Comparison of ENCODE assay signal across 1 cellular context in genomic region chr14:58151264-58151700, GRCh38.
TF ChIP-seq lines count a peak whose summit lies in the region.

No MANE protein-coding gene starts in this region.

TF ChIP-seq in K562, 482 proteins besides CTCF, POLR2A, EP300 and RAD21 (continued from another document):
- TF ChIP-seq THRB (CRISPR knock-in tag; conservative IDR thresholded peaks at IDR 0.05) (no peak), ZNF282 (CRISPR knock-in tag; IDR thresholded peaks at IDR 0.05) (no peak), CC2D1A (IDR thresholded peaks at IDR 0.05) (no peak), UBTF (IDR thresholded peaks at IDR 0.05; ENCODE audit: borderline replicate concordance in 1 of 2, low read depth in 2 of 2, low read length in 2 of 2) (no peak), CBFB (CRISPR knock-in tag; IDR thresholded peaks at IDR 0.05) (no peak), E2F3 (CRISPR knock-in tag; IDR thresholded peaks at IDR 0.05) (no peak), NR2C2 (CRISPR knock-in tag; IDR thresholded peaks at IDR 0.05) (no peak), NR2C2 (tag; IDR thresholded peaks at IDR 0.05) (no peak), TFAP4 (CRISPR knock-in tag; IDR thresholded peaks at IDR 0.05; ENCODE audit: borderline replicate concordance) (no peak; the same call in 1 of the 2 replicates), BRF2 (IDR thresholded peaks at IDR 0.05; ENCODE audit: borderline replicate concordance, insufficient read depth, insufficient read length) (no peak), POLR2G (IDR thresholded peaks at IDR 0.05; ENCODE audit: low read depth, low read length) (no peak), SPI1 (IDR thresholded peaks at IDR 0.05; ENCODE audit: borderline replicate concordance, low read depth, low read length) (no peak), SMARCE1 (IDR thresholded peaks at IDR 0.05) (no peak)
